In genomic region chr13:100381595-100382224, GRCh38 we compare ENCODE assay signal across 1 cellular context.
TF ChIP-seq lines count a peak whose summit lies in the region.

No MANE protein-coding gene starts in this region.

TF ChIP-seq in WTC11, 78 proteins besides CTCF, POLR2A, EP300 and RAD21 (continued from another document):
- TF ChIP-seq ERG (CRISPR knock-in tag; IDR thresholded peaks at IDR 0.05) (no peak), PREB (CRISPR knock-in tag; IDR thresholded peaks at IDR 0.05; ENCODE audit: borderline replicate concordance) (no peak), ZBTB43 (CRISPR knock-in tag; IDR thresholded peaks at IDR 0.05) (no peak), PRDM15 (CRISPR knock-in tag; IDR thresholded peaks at IDR 0.05) (no peak), ATF1 (CRISPR knock-in tag; IDR thresholded peaks at IDR 0.05) (no peak)
